In genomic region chr10:8402469-8403074, GRCh38 we compare ENCODE assay signal across 11 cellular contexts.
DNase-seq lines count a peak whose midpoint lies in the region; ATAC-seq and TF ChIP-seq lines count a peak whose summit lies in the region.
"Had no signal": no experiment of that assay in that cellular context is flagged by ENCODE, and none has a peak within 500 bp of the region (broad histone marks: within the 10 kb centered on the region; RNA-seq: fewer than 3 reads in every experiment).

No MANE protein-coding gene starts in this region.

- no peak overlapping the region for H3K4me3 ChIP-seq in stomach
- H3K4me3 ChIP-seq: tibial nerve had no signal

- TF ChIP-seq POLR2A in stomach (IDR thresholded peaks at IDR 0.05) = no peak

- no peaks in the 10 kb centered on the region for H3K36me3 ChIP-seq in stomach
- H3K36me3 ChIP-seq: tibial nerve had no signal

- H3K27ac ChIP-seq in stomach = no peak overlapping the region
- H3K27ac ChIP-seq: tibial nerve had no signal

- peak overlapping the region; percentile 98 for H3K27ac Mint-ChIP-seq in activated T-helper 2 cell treated with anti-CD3 and anti-CD28 coated beads, Interferon-gamma antibody, Interleukin-2, Interleukin-4, amounts not matched to agents 10 μg/mL and 5 μg/mL and 100 μg/mL, durations not matched to agents 14 hours and 24 hours and 36 hours
- H3K27ac Mint-ChIP-seq in naive thymus-derived CD8-positive, alpha-beta T cell = peak overlapping the region; percentile 65 to 97 (median 94)

- H3K4me1 Mint-ChIP-seq in activated T-helper 2 cell treated with anti-CD3 and anti-CD28 coated beads, Interferon-gamma antibody, Interleukin-2, Interleukin-4, amounts not matched to agents 10 μg/mL and 5 μg/mL and 100 μg/mL, durations not matched to agents 14 hours and 24 hours and 36 hours (ENCODE audit: low read depth) = peaks cover 91% of the 10 kb centered on the region
- peaks cover 47 to 72% (median 71%) of the 10 kb centered on the region in 4 donors for H3K4me1 Mint-ChIP-seq in naive thymus-derived CD8-positive, alpha-beta T cell

- H3K9me3 Mint-ChIP-seq in activated T-helper 2 cell treated with anti-CD3 and anti-CD28 coated beads, Interferon-gamma antibody, Interleukin-2, Interleukin-4, amounts not matched to agents 10 μg/mL and 5 μg/mL and 100 μg/mL, durations not matched to agents 14 hours and 24 hours and 36 hours = no peaks in the 10 kb centered on the region
- H3K9me3 Mint-ChIP-seq in naive thymus-derived CD8-positive, alpha-beta T cell = no peaks in the 10 kb centered on the region

- no peak for TF ChIP-seq CTCF in stomach (IDR thresholded peaks at IDR 0.05)

- intact Hi-C loops in activated T-helper 2 cell treated with anti-CD3 and anti-CD28 coated beads, Interferon-gamma antibody, Interleukin-2, Interleukin-4, amounts not matched to agents 10 μg/mL and 5 μg/mL and 100 μg/mL, durations not matched to agents 14 hours and 24 hours and 36 hours (cut with micrococcal nuclease) = loop anchor here (1.0 to 5.0 kb wide), 13 partner anchors 14 to 690 kb away; partner anchors contain the start of gene GATA3
- intact Hi-C loops in stomach (cut with DNase I; ENCODE audit: low total_unique reads) = no loop called here

- POLR2A ChIA-PET in naive thymus-derived CD8-positive, alpha-beta T cell (lab: Charles Lee) = interaction anchor here (1.9 kb wide), 1 partner anchor 71 kb away, joined by 14 read pairs; no protein-coding TSS in a partner anchor

- no peaks in the 10 kb centered on the region for H3K4me1 ChIP-seq in stomach
- H3K4me1 ChIP-seq: tibial nerve had no signal

- H3K27me3 ChIP-seq in stomach = peaks cover 0 to 4% (median 0%) of the 10 kb centered on the region in 3 donors
- H3K27me3 ChIP-seq: tibial nerve had no signal

- ATAC-seq in naive thymus-derived CD8-positive, alpha-beta T cell = peak; percentile 44 to 58

- H3K9me3 ChIP-seq in stomach = no peaks in the 10 kb centered on the region

- peak; percentile 28 for DNase-seq in activated gamma-delta T cell treated with Interleukin-2 at 50 U/mL for 16 hours
- no peak for DNase-seq in activated gamma-delta T cell (lab: John Stamatoyannopoulos, UW)
- peak; percentile 53 for DNase-seq in activated T-helper 2 cell treated with anti-CD3 and anti-CD28 coated beads, Interferon-gamma antibody, Interleukin-2, Interleukin-4, amounts not matched to agents 10 μg/mL and 5 μg/mL and 100 μg/mL, durations not matched to agents 14 hours and 24 hours and 36 hours (ENCODE audit: low spot score)
- peak in 3 of 10 donors; percentile 18 to 39 (median 38) for DNase-seq in naive thymus-derived CD8-positive, alpha-beta T cell
- no peak for DNase-seq in NCI-H1105 (lab: John Stamatoyannopoulos, UW)
- DNase-seq in RPMI8226 = no peak
- DNase-seq in foreskin melanocyte = no peak
- DNase-seq in stomach = no peak
- DNase-seq: NCI-H1105 treated with DMSO at 0.1 percent for 48 hours, NCI-H524 had no signal

- WGBS in stomach, 5 donors = 66 to 76% (median 71%) methylated on average over 11 of the region's 11 CpGs

- peak overlapping the region; percentile 75 for H3K4me3 Mint-ChIP-seq in activated T-helper 2 cell treated with anti-CD3 and anti-CD28 coated beads, Interferon-gamma antibody, Interleukin-2, Interleukin-4, amounts not matched to agents 10 μg/mL and 5 μg/mL and 100 μg/mL, durations not matched to agents 14 hours and 24 hours and 36 hours (ENCODE audit: low read depth)
- H3K4me3 Mint-ChIP-seq in naive thymus-derived CD8-positive, alpha-beta T cell = peak overlapping the region; percentile 29 to 86 (median 62)

- TF ChIP-seq EP300 in stomach (IDR thresholded peaks at IDR 0.05) = no peak

- peaks cover 71% of the 10 kb centered on the region for H3K36me3 Mint-ChIP-seq in activated T-helper 2 cell treated with anti-CD3 and anti-CD28 coated beads, Interferon-gamma antibody, Interleukin-2, Interleukin-4, amounts not matched to agents 10 μg/mL and 5 μg/mL and 100 μg/mL, durations not matched to agents 14 hours and 24 hours and 36 hours (ENCODE audit: low read depth)
- H3K36me3 Mint-ChIP-seq in naive thymus-derived CD8-positive, alpha-beta T cell = no peaks in the 10 kb centered on the region

- no peaks in the 10 kb centered on the region for H3K27me3 Mint-ChIP-seq in activated T-helper 2 cell treated with anti-CD3 and anti-CD28 coated beads, Interferon-gamma antibody, Interleukin-2, Interleukin-4, amounts not matched to agents 10 μg/mL and 5 μg/mL and 100 μg/mL, durations not matched to agents 14 hours and 24 hours and 36 hours (ENCODE audit: low read depth)
- H3K27me3 Mint-ChIP-seq in naive thymus-derived CD8-positive, alpha-beta T cell = no peaks in the 10 kb centered on the region

Comparison
In these comparisons a context has a peak if more than half of its experiments do, and no peak if none do; other contexts are left out.
1. DNase-seq: peak in activated gamma-delta T cell treated with Interleukin-2 at 50 U/mL for 16 hours (single experiment) and activated T-helper 2 cell treated with anti-CD3 and anti-CD28 coated beads, Interferon-gamma antibody, Interleukin-2, Interleukin-4, amounts not matched to agents 10 μg/mL and 5 μg/mL and 100 μg/mL, durations not matched to agents 14 hours and 24 hours and 36 hours (single experiment); none in activated gamma-delta T cell (single experiment), NCI-H1105 (single experiment), RPMI8226 (single experiment), foreskin melanocyte (single experiment) and stomach (single experiment).